ENCODE assay signal across 8 cellular contexts in the genomic region with DNA sequence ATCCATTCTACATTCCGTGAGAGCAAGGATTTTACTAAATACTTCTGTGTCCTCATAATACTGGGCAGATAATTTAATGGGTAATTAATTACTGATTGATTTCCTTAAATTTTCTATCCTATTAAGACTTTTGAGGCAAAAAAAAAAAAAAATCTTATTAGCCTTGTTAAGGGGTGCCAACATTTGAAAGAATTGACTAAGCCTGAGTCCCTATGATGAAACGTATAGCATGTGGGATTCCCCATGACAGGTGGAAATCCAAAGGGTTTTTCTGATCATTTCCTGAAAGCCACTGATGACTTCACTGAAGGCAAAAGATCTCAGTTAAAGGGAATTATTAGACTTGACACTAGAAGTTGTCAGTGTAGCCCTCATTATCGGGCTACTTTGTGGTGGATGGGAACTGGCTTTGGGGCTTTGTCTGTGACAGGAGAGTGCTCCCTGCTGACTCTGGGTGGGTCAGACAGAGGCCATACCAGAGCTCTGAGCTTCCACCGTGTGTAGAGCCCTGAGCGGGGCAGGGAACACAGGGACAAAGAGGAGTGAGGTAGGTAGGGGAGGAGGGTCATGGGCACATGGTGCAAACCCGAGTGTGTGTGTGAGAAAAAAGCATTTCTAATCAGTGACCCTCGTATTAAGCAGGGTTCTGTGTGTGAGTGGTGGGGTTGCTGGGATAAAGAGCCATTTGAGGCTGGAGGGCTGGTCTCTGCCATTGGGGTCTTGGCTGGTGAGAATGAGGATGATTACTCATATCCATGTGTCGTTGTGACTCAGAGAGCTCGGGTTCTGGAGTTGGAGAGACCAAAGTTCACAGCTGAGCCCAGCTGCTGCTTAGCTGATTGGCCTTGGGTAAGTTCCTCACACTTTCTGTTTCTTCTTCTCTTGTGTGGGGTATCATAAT.
DNase-seq lines count a peak whose midpoint lies in the region; ATAC-seq lines count a peak whose summit lies in the region.

No MANE protein-coding gene starts in this region.

- H3K9me3 Mint-ChIP-seq in memory B cell, result peaks cover 4% of the 10 kb centered on the region

- peaks cover 14% of the 10 kb centered on the region for H3K4me1 Mint-ChIP-seq in memory B cell

- peak; percentile 24 for DNase-seq in OCI-M1 (lab: John Stamatoyannopoulos, UW)
- DNase-seq in memory B cell (ENCODE audit: low spot score in 2 of 2), result no peak
- no peak for DNase-seq in HUDEP-2 (lab: John Stamatoyannopoulos, UW; ENCODE audit: unreplicated experiment in 76 of 76)
- DNase-seq in cerebellum (ENCODE audit: low spot score), result no peak
- DNase-seq in nucleus accumbens (lab: John Stamatoyannopoulos, UW), result no peak
- no peak for DNase-seq in T1000 (lab: John Stamatoyannopoulos, UW)

- ATAC-seq in GM19023 (IDR thresholded peaks at IDR 0.05; ENCODE audit: unreplicated experiment) (peak; percentile 87), HG02759 (IDR thresholded peaks at IDR 0.05; ENCODE audit: unreplicated experiment) (peak; percentile 84), memory B cell (ENCODE audit: low read depth) (peak; percentile 52)

- H3K36me3 Mint-ChIP-seq in memory B cell, result peaks cover under 1% of the 10 kb centered on the region

- H3K27me3 Mint-ChIP-seq in memory B cell, result peaks cover 13% of the 10 kb centered on the region

- peak overlapping the region; percentile 56 for H3K27ac Mint-ChIP-seq in memory B cell

- H3K4me3 Mint-ChIP-seq in memory B cell, result peak overlapping the region; percentile 0
